ENCODE assay signal across 10 cellular contexts in the genomic region with DNA sequence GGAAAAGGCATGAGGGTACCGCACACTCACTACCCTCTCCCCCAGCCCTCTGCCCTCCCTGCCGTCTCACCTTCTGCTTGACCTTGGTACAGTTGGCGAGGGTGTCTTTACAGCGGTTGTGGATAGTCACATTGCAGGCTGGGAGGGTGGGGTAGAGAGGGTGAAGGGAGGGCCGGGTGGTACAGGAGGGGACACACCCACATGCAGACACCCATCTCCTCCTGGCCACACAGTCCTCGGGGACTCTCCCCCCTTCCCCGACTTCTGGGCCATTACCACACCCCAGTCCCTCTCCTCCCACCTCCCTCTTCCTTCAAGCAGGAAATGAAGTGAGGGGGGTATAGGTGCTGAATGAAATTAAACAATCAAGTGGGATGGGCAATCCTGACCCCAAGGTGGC. TPM values are rescaled to one million over a fixed set of nuclear protein-coding genes. Genes with fewer than 3 reads are reported as not detected.
DNase-seq lines count a peak whose midpoint lies in the region; ATAC-seq and TF ChIP-seq lines count a peak whose summit lies in the region.
"Had no signal": no experiment of that assay in that cellular context is flagged by ENCODE, and none has a peak within 500 bp of the region (broad histone marks: within the 10 kb centered on the region; RNA-seq: fewer than 3 reads in every experiment).

No MANE protein-coding gene starts in this region.

- H3K4me1 ChIP-seq in mammary epithelial cell (ENCODE audit: insufficient read depth, low read length) (peaks cover 20% of the 10 kb centered on the region), vagina (peaks cover 61% of the 10 kb centered on the region)
- peaks cover 44 to 56% of the 10 kb centered on the region in 2 donors for H3K4me1 ChIP-seq in naive thymus-derived CD4-positive, alpha-beta T cell (ENCODE audit: control insufficient read depth in 2 of 2, insufficient read depth in 2 of 2, low read length in 2 of 2)

- H3K4me3 Mint-ChIP-seq in MCF 10A (ENCODE audit: unreplicated experiment) = no peak overlapping the region
- peak overlapping the region in 9 of 10 donors; percentile 67 to 95 (median 83) for H3K4me3 Mint-ChIP-seq in naive thymus-derived CD4-positive, alpha-beta T cell

- intact Hi-C loops in MCF 10A (cut with micrococcal nuclease) (no loop called here), mammary epithelial cell (cut with micrococcal nuclease) (no loop called here), vagina (cut with DNase I) (no loop called here)
- intact Hi-C loops in naive thymus-derived CD4-positive, alpha-beta T cell (cut with micrococcal nuclease) = loop anchor here in 1 of 2 donors (1.0 to 2.0 kb wide), 3 partner anchors 10 to 23 kb away; no protein-coding TSS in a partner anchor

- BruUV-seq in MCF 10A (replicated peaks; lab: Mats Ljungman, UMichigan) (no TSS peak), mammary epithelial cell (replicated peaks; lab: Mats Ljungman, UMichigan) (no TSS peak)

- POLR2A ChIA-PET in MCF 10A (lab: Yijun Ruan, JAX) = interaction anchor here (1.3 to 11.4 kb wide), 2 partner anchors 12 kb away, joined by 4 to 259 read pairs; partner anchors contain the start of gene ARHGEF2
- POLR2A ChIA-PET in naive thymus-derived CD4-positive, alpha-beta T cell (lab: Charles Lee) = interaction anchor here (1.0 to 9.5 kb wide), 7 partner anchors 10 to 34 kb away, joined by 3 to 144 read pairs (median 8); partner anchors contain the start of genes ARHGEF2 and KHDC4

- H4K20me1 ChIP-seq in mammary epithelial cell (ENCODE audit: insufficient read depth, low read length) = no peaks in the 10 kb centered on the region

- peaks cover 41% of the 10 kb centered on the region for H3K4me1 Mint-ChIP-seq in MCF 10A (ENCODE audit: insufficient read depth, unreplicated experiment)
- peaks cover 59 to 67% (median 63%) of the 10 kb centered on the region in 7 donors for H3K4me1 Mint-ChIP-seq in naive thymus-derived CD4-positive, alpha-beta T cell

- H3K36me3 ChIP-seq in mammary epithelial cell (ENCODE audit: insufficient read depth, low read length) = peaks cover 26% of the 10 kb centered on the region
- peaks cover 21 to 78% (median 34%) of the 10 kb centered on the region in 3 experiments for H3K36me3 ChIP-seq in naive thymus-derived CD4-positive, alpha-beta T cell (ENCODE audit: control insufficient read depth in 2 of 3, insufficient read depth in 3 of 3, low read length in 3 of 3)
- H3K36me3 ChIP-seq in vagina = peaks cover 3 to 66% of the 10 kb centered on the region in 2 donors

- peaks cover 75% of the 10 kb centered on the region for H3K79me2 ChIP-seq in mammary epithelial cell (ENCODE audit: insufficient read depth, low read length)

- no peaks in the 10 kb centered on the region for H3K27me3 Mint-ChIP-seq in MCF 10A (ENCODE audit: insufficient read depth, unreplicated experiment)
- H3K27me3 Mint-ChIP-seq in naive thymus-derived CD4-positive, alpha-beta T cell = no peaks in the 10 kb centered on the region

- no peak for ATAC-seq in naive thymus-derived CD4-positive, alpha-beta T cell
- ATAC-seq in HG02840 (IDR thresholded peaks at IDR 0.05; ENCODE audit: low FRiP score, unreplicated experiment) = no peak

- in situ Hi-C loops in mammary epithelial cell (cut with MboI; ENCODE audit: low sequenced_read_pairs in 2 of 2) = no loop called here

- H3K27ac ChIP-seq in mammary epithelial cell (ENCODE audit: insufficient read depth, low read depth, low read length) (no peak overlapping the region), coronary artery (peak overlapping the region; percentile 54 to 88), vagina (peak overlapping the region; percentile 63)
- peak overlapping the region; percentile 66 for H3K27ac ChIP-seq in naive thymus-derived CD4-positive, alpha-beta T cell (ENCODE audit: low read depth, low read length)

- no peak overlapping the region for H3K9ac ChIP-seq in mammary epithelial cell (ENCODE audit: insufficient read depth, low read length)

- H2AFZ ChIP-seq in mammary epithelial cell (ENCODE audit: low read depth, low read length) = no peak overlapping the region

- peak overlapping the region; percentile 24 for H3K27ac Mint-ChIP-seq in MCF 10A (ENCODE audit: low read depth, unreplicated experiment)
- peak overlapping the region; percentile 86 to 96 (median 95) for H3K27ac Mint-ChIP-seq in naive thymus-derived CD4-positive, alpha-beta T cell

- H3K36me3 Mint-ChIP-seq in MCF 10A (ENCODE audit: insufficient read depth, unreplicated experiment) = peaks cover 78% of the 10 kb centered on the region
- H3K36me3 Mint-ChIP-seq in naive thymus-derived CD4-positive, alpha-beta T cell = peaks cover 0 to 39% (median 19%) of the 10 kb centered on the region in 5 donors

- dilution Hi-C loops in mammary epithelial cell (cut with HindIII; ENCODE audit: low sequenced_read_pairs) = no loop called here

- H3K9me3 Mint-ChIP-seq in MCF 10A (ENCODE audit: unreplicated experiment) = no peaks in the 10 kb centered on the region
- H3K9me3 Mint-ChIP-seq in naive thymus-derived CD4-positive, alpha-beta T cell = peaks cover 0 to 1% (median 0%) of the 10 kb centered on the region in 11 donors

- no peak for TF ChIP-seq CTCF in MCF 10A (IDR thresholded peaks at IDR 0.05; ENCODE audit: unreplicated experiment)
- no peak for TF ChIP-seq CTCF in mammary epithelial cell (conservative IDR thresholded peaks at IDR 0.05 in 1 of 2, IDR thresholded peaks at IDR 0.05 in 1 of 2; ENCODE audit: extremely low read depth in 1 of 2, insufficient read depth in 1 of 2, low read depth in 1 of 2, low read length in 2 of 2)
- no peak for TF ChIP-seq CTCF in coronary artery (IDR thresholded peaks at IDR 0.05)
- no peak for TF ChIP-seq CTCF in vagina (IDR thresholded peaks at IDR 0.05)

- H3K4me2 ChIP-seq in mammary epithelial cell (ENCODE audit: insufficient read depth, low read depth, low read length) = no peak overlapping the region

- CTCF ChIA-PET in MCF 10A (lab: Yijun Ruan, JAX) (interaction anchor here (0.9 to 2.9 kb wide), 4 partner anchors 12 to 766 kb away, joined by 4 to 17 read pairs (median 10); partner anchors contain the start of gene ARHGEF2), mammary epithelial cell (lab: Charles Lee; ENCODE audit: low non-redundant PET) (no interaction called here)
- CTCF ChIA-PET in naive thymus-derived CD4-positive, alpha-beta T cell (lab: Charles Lee) = interaction anchor here (0.5 to 5.7 kb wide), 6 partner anchors 9 to 240 kb away, joined by 3 to 39 read pairs (median 4); partner anchors contain the start of gene ARHGEF2

- WGBS in mammary epithelial cell (ENCODE audit: low coverage, missing lambda C conversion rate) = 84% methylated on average over 7 of the region's 7 CpGs

- H3K4me3 ChIP-seq in mammary epithelial cell (replicated peaks in 1 of 3; ENCODE audit: insufficient read depth in 1 of 3, low read depth in 2 of 3, low read length in 3 of 3) (no peak overlapping the region), coronary artery (peak overlapping the region; percentile 7), vagina (no peak overlapping the region)
- H3K4me3 ChIP-seq in naive thymus-derived CD4-positive, alpha-beta T cell (ENCODE audit: low read length) = no peak overlapping the region
- H3K4me3 ChIP-seq: colonic mucosa had no signal

- no peak for TF ChIP-seq POLR2A in vagina (IDR thresholded peaks at IDR 0.05)

- no peak for DNase-seq in MCF 10A (ENCODE audit: unreplicated experiment)
- DNase-seq in mammary epithelial cell = no peak
- DNase-seq in coronary artery (ENCODE audit: low spot score) = no peak
- no peak for DNase-seq in naive thymus-derived CD4-positive, alpha-beta T cell
- DNase-seq in vagina (ENCODE audit: extremely low spot score in 2 of 2) = no peak
- no peak for DNase-seq in iPS-NIHi7 (ENCODE audit: extremely low spot score)
- no peak for DNase-seq in activated CD4-positive, CD25-positive, alpha-beta regulatory T cell (lab: John Stamatoyannopoulos, UW)
- DNase-seq: BE2C, colonic mucosa had no signal

- H3K9me3 ChIP-seq in mammary epithelial cell (replicated peaks; ENCODE audit: insufficient read depth, low read length) = no peaks in the 10 kb centered on the region
- no peaks in the 10 kb centered on the region for H3K9me3 ChIP-seq in naive thymus-derived CD4-positive, alpha-beta T cell (ENCODE audit: control insufficient read depth in 2 of 3, low read length in 3 of 3)
- no peaks in the 10 kb centered on the region for H3K9me3 ChIP-seq in vagina
- H3K9me3 ChIP-seq: BE2C, colonic mucosa had no signal

- H3K27me3 ChIP-seq in mammary epithelial cell (ENCODE audit: insufficient read depth, low read length) (no peaks in the 10 kb centered on the region), vagina (no peaks in the 10 kb centered on the region)
- H3K27me3 ChIP-seq in naive thymus-derived CD4-positive, alpha-beta T cell (ENCODE audit: control insufficient read depth in 2 of 2, insufficient read depth in 2 of 2, low read length in 2 of 2) = no peaks in the 10 kb centered on the region
- H3K27me3 ChIP-seq: BE2C, colonic mucosa had no signal

RNA-seq across cellular contexts. Expression of gene ARHGEF2, which starts 11.6 kb away (rescaled TPM):
- 498 and 555 TPM in 2 replicates for total RNA-seq in MCF 10A (2022)
- total RNA-seq in mammary epithelial cell = 100 to 1,000 TPM in 1 of 2 donors, 10 to 100 TPM in 1; 79.4 to 161 TPM
- polyA plus RNA-seq in mammary epithelial cell = 69.9 TPM
- polyA minus RNA-seq in mammary epithelial cell = 60.4 TPM
- total RNA-seq in naive thymus-derived CD4-positive, alpha-beta T cell = 100 to 1,000 TPM; 108 to 236 (median 182) TPM
- polyA plus RNA-seq in naive thymus-derived CD4-positive, alpha-beta T cell = 10 to 100 TPM; 17.0 to 28.5 TPM
- 76.4 TPM for total RNA-seq in vagina

RNA-seq across cellular contexts. Expression of gene RXFP4, which starts 25.3 kb away (rescaled TPM):
- not detected in 2 replicates for total RNA-seq in MCF 10A (2022)
- not detected for total RNA-seq in mammary epithelial cell
- polyA plus RNA-seq in mammary epithelial cell = 0.07 TPM
- not detected for polyA minus RNA-seq in mammary epithelial cell
- not detected for total RNA-seq in naive thymus-derived CD4-positive, alpha-beta T cell
- 1 to 10 TPM in 1 of 2 donors, under 1 TPM in 1; 0.60 to 1.3 TPM for polyA plus RNA-seq in naive thymus-derived CD4-positive, alpha-beta T cell
- not detected for total RNA-seq in vagina

RNA-seq across cellular contexts. Expression of gene KHDC4, which starts 32.5 kb away (rescaled TPM):
- 90.9 and 104 TPM in 2 replicates for total RNA-seq in MCF 10A (2022)
- 10 to 100 TPM; 35.3 to 56.5 TPM for total RNA-seq in mammary epithelial cell
- 28.9 TPM for polyA plus RNA-seq in mammary epithelial cell
- polyA minus RNA-seq in mammary epithelial cell = 41.3 TPM
- 100 to 1,000 TPM in 2 of 5 experiments, 10 to 100 TPM in 3; 64.6 to 117 (median 79.8) TPM for total RNA-seq in naive thymus-derived CD4-positive, alpha-beta T cell
- 1 to 10 TPM; 8.1 to 9.3 TPM for polyA plus RNA-seq in naive thymus-derived CD4-positive, alpha-beta T cell
- total RNA-seq in vagina = 47.6 TPM

RNA-seq across cellular contexts. Expression of gene SSR2, which starts 54.0 kb away (rescaled TPM):
- 477 and 589 TPM in 2 replicates for total RNA-seq in MCF 10A (2022)
- 100 to 1,000 TPM; 158 to 195 TPM for total RNA-seq in mammary epithelial cell
- 511 TPM for polyA plus RNA-seq in mammary epithelial cell
- polyA minus RNA-seq in mammary epithelial cell = 194 TPM
- 100 to 1,000 TPM; 207 to 278 (median 256) TPM for total RNA-seq in naive thymus-derived CD4-positive, alpha-beta T cell
- polyA plus RNA-seq in naive thymus-derived CD4-positive, alpha-beta T cell = 100 to 1,000 TPM; 366 to 393 TPM
- 187 TPM for total RNA-seq in vagina

RNA-seq across cellular contexts. Expression of gene RIT1, which starts 55.6 kb away (rescaled TPM):
- 36.2 and 43.1 TPM in 2 replicates for total RNA-seq in MCF 10A (2022)
- 10 to 100 TPM; 23.5 to 31.3 TPM for total RNA-seq in mammary epithelial cell
- polyA plus RNA-seq in mammary epithelial cell = 22.1 TPM
- 30.6 TPM for polyA minus RNA-seq in mammary epithelial cell
- total RNA-seq in naive thymus-derived CD4-positive, alpha-beta T cell = 10 to 100 TPM; 34.0 to 83.9 (median 41.4) TPM
- 10 to 100 TPM; 19.1 to 19.7 TPM for polyA plus RNA-seq in naive thymus-derived CD4-positive, alpha-beta T cell
- 38.3 TPM for total RNA-seq in vagina
